29 cellular contexts compared by ENCODE assay signal in the genomic region with DNA sequence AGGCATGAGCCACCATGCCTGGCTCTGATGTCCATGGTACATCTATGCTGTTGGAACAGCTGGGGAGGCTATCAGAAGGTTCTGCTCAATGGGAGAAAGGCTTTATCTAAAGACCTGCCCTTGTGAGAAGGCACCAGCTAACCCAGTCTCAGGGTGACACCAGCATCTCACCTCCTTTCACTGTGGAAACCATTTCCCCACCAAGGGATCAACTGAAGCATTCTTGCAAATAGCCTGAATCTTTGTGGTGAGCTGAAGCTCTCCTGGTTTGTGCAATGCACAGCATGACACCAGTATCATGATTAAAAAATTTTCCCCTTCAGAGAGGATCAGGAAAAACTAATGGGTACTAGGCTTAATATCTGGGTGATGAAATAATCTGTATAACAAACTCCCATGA. TPM values are rescaled to one million over a fixed set of nuclear protein-coding genes. Genes with fewer than 3 reads are reported as not detected.
A peak's percentile ranks its signal among the peaks of the same experiment; 100 is the strongest.
DNase-seq lines count a peak whose midpoint lies in the region; ATAC-seq and TF ChIP-seq lines count a peak whose summit lies in the region.
"Had no signal": no experiment of that assay in that cellular context is flagged by ENCODE, and none has a peak within 500 bp of the region (broad histone marks: within the 10 kb centered on the region; RNA-seq: fewer than 3 reads in every experiment).

No MANE protein-coding gene starts in this region.

- H3K27me3 Mint-ChIP-seq in activated CD8-positive, alpha-beta T cell treated with anti-CD3 and anti-CD28 coated beads for 36 hours = peaks cover 4% of the 10 kb centered on the region
- H3K27me3 Mint-ChIP-seq in activated CD8-positive, alpha-beta T cell treated with anti-CD3 and anti-CD28 coated beads, Interleukin-2, amount 10 ng/mL, durations not matched to agents 7 days and 5 days (ENCODE audit: low read depth) = peaks cover 9% of the 10 kb centered on the region
- peaks cover 6% of the 10 kb centered on the region for H3K27me3 Mint-ChIP-seq in activated T-helper 1 cell treated with anti-CD3 and anti-CD28 coated beads, Interleukin-12 subunit alpha, Interleukin-12 subunit beta, Interleukin-2, Interleukin-4 antibody, amounts not matched to agents 30 ng/mL and 10 ng/mL and 1 ng/mL, durations not matched to agents 14 hours and 24 hours and 36 hours (ENCODE audit: insufficient read depth)
- H3K27me3 Mint-ChIP-seq in effector memory CD8-positive, alpha-beta T cell = no peaks in the 10 kb centered on the region
- H3K27me3 Mint-ChIP-seq in natural killer cell treated with Interleukin-12 subunit alpha and Interleukin-12 subunit beta and Interleukin-15 and Interleukin-18, amount 100 ng/mL, for 72 hours = no peaks in the 10 kb centered on the region

- H3K4me1 Mint-ChIP-seq in activated CD8-positive, alpha-beta T cell treated with anti-CD3 and anti-CD28 coated beads for 36 hours (ENCODE audit: low read depth) = peaks cover 54% of the 10 kb centered on the region
- peaks cover 32% of the 10 kb centered on the region for H3K4me1 Mint-ChIP-seq in activated CD8-positive, alpha-beta T cell treated with anti-CD3 and anti-CD28 coated beads, Interleukin-2, amount 10 ng/mL, durations not matched to agents 7 days and 5 days (ENCODE audit: low read depth)
- H3K4me1 Mint-ChIP-seq in activated T-helper 1 cell treated with anti-CD3 and anti-CD28 coated beads, Interleukin-12 subunit alpha, Interleukin-12 subunit beta, Interleukin-2, Interleukin-4 antibody, amounts not matched to agents 30 ng/mL and 10 ng/mL and 1 ng/mL, durations not matched to agents 14 hours and 24 hours and 36 hours (ENCODE audit: low read depth) = peaks cover 26% of the 10 kb centered on the region
- H3K4me1 Mint-ChIP-seq in effector memory CD8-positive, alpha-beta T cell (ENCODE audit: low read depth in 2 of 2) = peaks cover 61 to 76% of the 10 kb centered on the region in 2 donors
- H3K4me1 Mint-ChIP-seq in natural killer cell treated with Interleukin-12 subunit alpha and Interleukin-12 subunit beta and Interleukin-15 and Interleukin-18, amount 100 ng/mL, for 72 hours (ENCODE audit: low read depth in 2 of 2) = peaks cover 72 to 95% of the 10 kb centered on the region in 2 donors

- no peak for DNase-seq in activated CD8-positive, alpha-beta T cell treated with anti-CD3 and anti-CD28 coated beads for 36 hours
- no peak for DNase-seq in activated CD8-positive, alpha-beta T cell treated with anti-CD3 and anti-CD28 coated beads, Interleukin-2, amount 10 ng/mL, durations not matched to agents 7 days and 5 days
- DNase-seq in activated T-helper 1 cell treated with anti-CD3 and anti-CD28 coated beads, Interleukin-12 subunit alpha, Interleukin-12 subunit beta, Interleukin-2, Interleukin-4 antibody, amounts not matched to agents 30 ng/mL and 10 ng/mL and 1 ng/mL, durations not matched to agents 14 hours and 24 hours and 36 hours (ENCODE audit: low spot score) = no peak
- no peak for DNase-seq in effector memory CD8-positive, alpha-beta T cell
- DNase-seq in natural killer cell treated with Interleukin-12 subunit alpha and Interleukin-12 subunit beta and Interleukin-15 and Interleukin-18, amount 100 ng/mL, for 72 hours (ENCODE audit: low spot score) = peak; percentile 81
- no peak for DNase-seq in nucleus accumbens (lab: John Stamatoyannopoulos, UW)
- DNase-seq: 8988T, ACHN, BE2C, Calu3, DND-41, H7, IMR-90, KG1, MG63, NCI-H1092, NCI-H1417 treated with DMSO at 0.1 percent for 48 hours, NCI-H1694 treated with DMSO at 0.1 percent for 48 hours, NCI-H2081, NCI-H2171, NCI-H226, NCI-H510A, NCI-H69, RPMI8226, SHP77 had no signal

- H3K9me3 Mint-ChIP-seq in activated CD8-positive, alpha-beta T cell treated with anti-CD3 and anti-CD28 coated beads for 36 hours = no peaks in the 10 kb centered on the region
- H3K9me3 Mint-ChIP-seq in activated CD8-positive, alpha-beta T cell treated with anti-CD3 and anti-CD28 coated beads, Interleukin-2, amount 10 ng/mL, durations not matched to agents 7 days and 5 days (ENCODE audit: insufficient read depth) = no peaks in the 10 kb centered on the region
- H3K9me3 Mint-ChIP-seq in activated T-helper 1 cell treated with anti-CD3 and anti-CD28 coated beads, Interleukin-12 subunit alpha, Interleukin-12 subunit beta, Interleukin-2, Interleukin-4 antibody, amounts not matched to agents 30 ng/mL and 10 ng/mL and 1 ng/mL, durations not matched to agents 14 hours and 24 hours and 36 hours = no peaks in the 10 kb centered on the region
- H3K9me3 Mint-ChIP-seq in effector memory CD8-positive, alpha-beta T cell = no peaks in the 10 kb centered on the region
- H3K9me3 Mint-ChIP-seq in natural killer cell treated with Interleukin-12 subunit alpha and Interleukin-12 subunit beta and Interleukin-15 and Interleukin-18, amount 100 ng/mL, for 72 hours = peaks cover 3% of the 10 kb centered on the region
- H3K9me3 Mint-ChIP-seq: CD14-positive monocyte had no signal

- peak overlapping the region; percentile 39 for H3K27ac Mint-ChIP-seq in activated CD8-positive, alpha-beta T cell treated with anti-CD3 and anti-CD28 coated beads for 36 hours
- no peak overlapping the region for H3K27ac Mint-ChIP-seq in activated CD8-positive, alpha-beta T cell treated with anti-CD3 and anti-CD28 coated beads, Interleukin-2, amount 10 ng/mL, durations not matched to agents 7 days and 5 days
- peak overlapping the region; percentile 36 for H3K27ac Mint-ChIP-seq in activated T-helper 1 cell treated with anti-CD3 and anti-CD28 coated beads, Interleukin-12 subunit alpha, Interleukin-12 subunit beta, Interleukin-2, Interleukin-4 antibody, amounts not matched to agents 30 ng/mL and 10 ng/mL and 1 ng/mL, durations not matched to agents 14 hours and 24 hours and 36 hours
- peak overlapping the region; percentile 89 to 93 for H3K27ac Mint-ChIP-seq in effector memory CD8-positive, alpha-beta T cell
- peak overlapping the region; percentile 92 to 98 for H3K27ac Mint-ChIP-seq in natural killer cell treated with Interleukin-12 subunit alpha and Interleukin-12 subunit beta and Interleukin-15 and Interleukin-18, amount 100 ng/mL, for 72 hours

- no peak overlapping the region for H3K4me3 Mint-ChIP-seq in activated CD8-positive, alpha-beta T cell treated with anti-CD3 and anti-CD28 coated beads for 36 hours
- no peak overlapping the region for H3K4me3 Mint-ChIP-seq in activated CD8-positive, alpha-beta T cell treated with anti-CD3 and anti-CD28 coated beads, Interleukin-2, amount 10 ng/mL, durations not matched to agents 7 days and 5 days
- no peak overlapping the region for H3K4me3 Mint-ChIP-seq in activated T-helper 1 cell treated with anti-CD3 and anti-CD28 coated beads, Interleukin-12 subunit alpha, Interleukin-12 subunit beta, Interleukin-2, Interleukin-4 antibody, amounts not matched to agents 30 ng/mL and 10 ng/mL and 1 ng/mL, durations not matched to agents 14 hours and 24 hours and 36 hours
- peak overlapping the region; percentile 27 to 53 for H3K4me3 Mint-ChIP-seq in effector memory CD8-positive, alpha-beta T cell
- peak overlapping the region; percentile 72 for H3K4me3 Mint-ChIP-seq in natural killer cell treated with Interleukin-12 subunit alpha and Interleukin-12 subunit beta and Interleukin-15 and Interleukin-18, amount 100 ng/mL, for 72 hours
- H3K4me3 Mint-ChIP-seq: CD14-positive monocyte had no signal

- CTCF ChIA-PET in activated CD8-positive, alpha-beta T cell treated with anti-CD3 and anti-CD28 coated beads for 36 hours (lab: Charles Lee) = interaction anchor here (1.1 to 10.2 kb wide), 6 partner anchors 8 to 100 kb away, joined by 3 to 85 read pairs (median 4); no protein-coding TSS in a partner anchor
- CTCF ChIA-PET in activated CD8-positive, alpha-beta T cell treated with anti-CD3 and anti-CD28 coated beads, Interleukin-2, amount 10 ng/mL, durations not matched to agents 7 days and 5 days (lab: Charles Lee) = interaction anchor here (0.7 to 11.3 kb wide), 3 partner anchors 79 to 154 kb away, joined by 3 to 105 read pairs (median 22); no protein-coding TSS in a partner anchor

- no peak for ATAC-seq in activated CD8-positive, alpha-beta T cell treated with anti-CD3 and anti-CD28 coated beads for 36 hours
- ATAC-seq in activated CD8-positive, alpha-beta T cell treated with anti-CD3 and anti-CD28 coated beads, Interleukin-2, amount 10 ng/mL, durations not matched to agents 7 days and 5 days = no peak
- ATAC-seq in effector memory CD8-positive, alpha-beta T cell (replicated peaks) = no peak
- ATAC-seq in natural killer cell treated with Interleukin-12 subunit alpha and Interleukin-12 subunit beta and Interleukin-15 and Interleukin-18, amount 100 ng/mL, for 72 hours = peak; percentile 29 to 61
- ATAC-seq in HG03175 (IDR thresholded peaks at IDR 0.05; ENCODE audit: unreplicated experiment) (no peak), HG02623 (IDR thresholded peaks at IDR 0.05; ENCODE audit: unreplicated experiment) (no peak)

- POLR2A ChIA-PET in activated CD8-positive, alpha-beta T cell treated with anti-CD3 and anti-CD28 coated beads for 36 hours (lab: Charles Lee) = no interaction called here
- POLR2A ChIA-PET in activated CD8-positive, alpha-beta T cell treated with anti-CD3 and anti-CD28 coated beads, Interleukin-2, amount 10 ng/mL, durations not matched to agents 7 days and 5 days (lab: Charles Lee) = interaction anchor here (0.6 kb wide), 2 partner anchors 189 to 530 kb away, joined by 3 read pairs; a partner anchor contains a TSS

- intact Hi-C loops in activated CD8-positive, alpha-beta T cell treated with anti-CD3 and anti-CD28 coated beads for 36 hours (cut with micrococcal nuclease) = no loop called here
- intact Hi-C loops in activated T-helper 1 cell treated with anti-CD3 and anti-CD28 coated beads, Interleukin-12 subunit alpha, Interleukin-12 subunit beta, Interleukin-2, Interleukin-4 antibody, amounts not matched to agents 30 ng/mL and 10 ng/mL and 1 ng/mL, durations not matched to agents 14 hours and 24 hours and 36 hours (cut with micrococcal nuclease) = no loop called here

- TF ChIP-seq CTCF in activated CD8-positive, alpha-beta T cell treated with anti-CD3 and anti-CD28 coated beads for 36 hours (IDR thresholded peaks at IDR 0.05) = no peak

- H3K36me3 Mint-ChIP-seq in activated CD8-positive, alpha-beta T cell treated with anti-CD3 and anti-CD28 coated beads for 36 hours (ENCODE audit: low read depth) = no peaks in the 10 kb centered on the region
- no peaks in the 10 kb centered on the region for H3K36me3 Mint-ChIP-seq in activated CD8-positive, alpha-beta T cell treated with anti-CD3 and anti-CD28 coated beads, Interleukin-2, amount 10 ng/mL, durations not matched to agents 7 days and 5 days (ENCODE audit: low read depth)
- no peaks in the 10 kb centered on the region for H3K36me3 Mint-ChIP-seq in activated T-helper 1 cell treated with anti-CD3 and anti-CD28 coated beads, Interleukin-12 subunit alpha, Interleukin-12 subunit beta, Interleukin-2, Interleukin-4 antibody, amounts not matched to agents 30 ng/mL and 10 ng/mL and 1 ng/mL, durations not matched to agents 14 hours and 24 hours and 36 hours (ENCODE audit: low read depth)
- peaks cover 5% of the 10 kb centered on the region for H3K36me3 Mint-ChIP-seq in effector memory CD8-positive, alpha-beta T cell (ENCODE audit: insufficient read depth)
- H3K36me3 Mint-ChIP-seq in natural killer cell treated with Interleukin-12 subunit alpha and Interleukin-12 subunit beta and Interleukin-15 and Interleukin-18, amount 100 ng/mL, for 72 hours = peaks cover 11% of the 10 kb centered on the region
- H3K36me3 Mint-ChIP-seq: CD14-positive monocyte had no signal

RNA-seq across cellular contexts. Expression of a gene that starts 5.1 kb away (rescaled TPM):
- not detected for total RNA-seq in activated CD8-positive, alpha-beta T cell treated with anti-CD3 and anti-CD28 coated beads for 36 hours
- total RNA-seq in activated CD8-positive, alpha-beta T cell treated with anti-CD3 and anti-CD28 coated beads, Interleukin-2, amount 10 ng/mL, durations not matched to agents 7 days and 5 days = not detected
- total RNA-seq in activated T-helper 1 cell treated with anti-CD3 and anti-CD28 coated beads, Interleukin-12 subunit alpha, Interleukin-12 subunit beta, Interleukin-2, Interleukin-4 antibody, amounts not matched to agents 30 ng/mL and 10 ng/mL and 1 ng/mL, durations not matched to agents 14 hours and 24 hours and 36 hours = not detected in 2 replicates
- total RNA-seq in natural killer cell treated with Interleukin-12 subunit alpha and Interleukin-12 subunit beta and Interleukin-15 and Interleukin-18, amount 100 ng/mL, for 72 hours = not detected
- total RNA-seq: Calu3, H7, IMR-90 had no signal

RNA-seq across cellular contexts. Expression of a gene that starts 20.8 kb away (rescaled TPM):
- total RNA-seq in activated CD8-positive, alpha-beta T cell treated with anti-CD3 and anti-CD28 coated beads for 36 hours = 100 to 1,000 TPM; 230 to 253 TPM
- total RNA-seq in activated CD8-positive, alpha-beta T cell treated with anti-CD3 and anti-CD28 coated beads, Interleukin-2, amount 10 ng/mL, durations not matched to agents 7 days and 5 days = 1 to 10 TPM; 4.2 to 5.1 TPM
- 1,244 and 1,261 TPM in 2 replicates for total RNA-seq in activated T-helper 1 cell treated with anti-CD3 and anti-CD28 coated beads, Interleukin-12 subunit alpha, Interleukin-12 subunit beta, Interleukin-2, Interleukin-4 antibody, amounts not matched to agents 30 ng/mL and 10 ng/mL and 1 ng/mL, durations not matched to agents 14 hours and 24 hours and 36 hours
- total RNA-seq in natural killer cell treated with Interleukin-12 subunit alpha and Interleukin-12 subunit beta and Interleukin-15 and Interleukin-18, amount 100 ng/mL, for 72 hours = 1,000 to 10,000 TPM; 2,440 to 2,619 TPM
- total RNA-seq: Calu3, H7, IMR-90 had no signal

RNA-seq across cellular contexts. Expression of a gene that starts 34.5 kb away (rescaled TPM):
- total RNA-seq in activated CD8-positive, alpha-beta T cell treated with anti-CD3 and anti-CD28 coated beads for 36 hours = 100 to 1,000 TPM; 287 to 290 TPM
- 1 to 10 TPM; 6.5 to 6.7 TPM for total RNA-seq in activated CD8-positive, alpha-beta T cell treated with anti-CD3 and anti-CD28 coated beads, Interleukin-2, amount 10 ng/mL, durations not matched to agents 7 days and 5 days
- total RNA-seq in activated T-helper 1 cell treated with anti-CD3 and anti-CD28 coated beads, Interleukin-12 subunit alpha, Interleukin-12 subunit beta, Interleukin-2, Interleukin-4 antibody, amounts not matched to agents 30 ng/mL and 10 ng/mL and 1 ng/mL, durations not matched to agents 14 hours and 24 hours and 36 hours = 1,230 and 1,243 TPM in 2 replicates
- 100 to 1,000 TPM; 379 to 582 TPM for total RNA-seq in natural killer cell treated with Interleukin-12 subunit alpha and Interleukin-12 subunit beta and Interleukin-15 and Interleukin-18, amount 100 ng/mL, for 72 hours
- total RNA-seq: Calu3, H7, IMR-90, SK-MEL-5 had no signal

RNA-seq across cellular contexts. Expression of a gene that starts 51.4 kb away (rescaled TPM):
- total RNA-seq in activated CD8-positive, alpha-beta T cell treated with anti-CD3 and anti-CD28 coated beads for 36 hours = not detected
- total RNA-seq in activated CD8-positive, alpha-beta T cell treated with anti-CD3 and anti-CD28 coated beads, Interleukin-2, amount 10 ng/mL, durations not matched to agents 7 days and 5 days = not detected
- total RNA-seq in activated T-helper 1 cell treated with anti-CD3 and anti-CD28 coated beads, Interleukin-12 subunit alpha, Interleukin-12 subunit beta, Interleukin-2, Interleukin-4 antibody, amounts not matched to agents 30 ng/mL and 10 ng/mL and 1 ng/mL, durations not matched to agents 14 hours and 24 hours and 36 hours = not detected in 2 replicates
- 1 to 10 TPM in 1 of 2 donors, not detected in 1; 1.7 TPM for total RNA-seq in natural killer cell treated with Interleukin-12 subunit alpha and Interleukin-12 subunit beta and Interleukin-15 and Interleukin-18, amount 100 ng/mL, for 72 hours
- total RNA-seq: Calu3, H7, IMR-90, SK-MEL-5 had no signal

Comparison
In these comparisons a context has a peak if more than half of its experiments do, and no peak if none do; other contexts are left out.
1. RNA of a gene that starts 20.8 kb away (total RNA-seq): 2,440 to 2,619 TPM in natural killer cell treated with Interleukin-12 subunit alpha and Interleukin-12 subunit beta and Interleukin-15 and Interleukin-18, amount 100 ng/mL, for 72 hours, 1,244 to 1,261 TPM in activated T-helper 1 cell treated with anti-CD3 and anti-CD28 coated beads, Interleukin-12 subunit alpha, Interleukin-12 subunit beta, Interleukin-2, Interleukin-4 antibody, amounts not matched to agents 30 ng/mL and 10 ng/mL and 1 ng/mL, durations not matched to agents 14 hours and 24 hours and 36 hours and 230 to 253 TPM in activated CD8-positive, alpha-beta T cell treated with anti-CD3 and anti-CD28 coated beads for 36 hours; 4.2 to 5.1 TPM in activated CD8-positive, alpha-beta T cell treated with anti-CD3 and anti-CD28 coated beads, Interleukin-2, amount 10 ng/mL, durations not matched to agents 7 days and 5 days; every median in the first group is over 10 times any median in the second.
2. RNA of a gene that starts 34.5 kb away (total RNA-seq): 1,230 to 1,243 TPM in activated T-helper 1 cell treated with anti-CD3 and anti-CD28 coated beads, Interleukin-12 subunit alpha, Interleukin-12 subunit beta, Interleukin-2, Interleukin-4 antibody, amounts not matched to agents 30 ng/mL and 10 ng/mL and 1 ng/mL, durations not matched to agents 14 hours and 24 hours and 36 hours, 379 to 582 TPM in natural killer cell treated with Interleukin-12 subunit alpha and Interleukin-12 subunit beta and Interleukin-15 and Interleukin-18, amount 100 ng/mL, for 72 hours and 287 to 290 TPM in activated CD8-positive, alpha-beta T cell treated with anti-CD3 and anti-CD28 coated beads for 36 hours; 6.5 to 6.7 TPM in activated CD8-positive, alpha-beta T cell treated with anti-CD3 and anti-CD28 coated beads, Interleukin-2, amount 10 ng/mL, durations not matched to agents 7 days and 5 days; every median in the first group is over 10 times any median in the second.
3. ATAC-seq: peak in natural killer cell treated with Interleukin-12 subunit alpha and Interleukin-12 subunit beta and Interleukin-15 and Interleukin-18, amount 100 ng/mL, for 72 hours (2 of 2); none in activated CD8-positive, alpha-beta T cell treated with anti-CD3 and anti-CD28 coated beads for 36 hours (single experiment), activated CD8-positive, alpha-beta T cell treated with anti-CD3 and anti-CD28 coated beads, Interleukin-2, amount 10 ng/mL, durations not matched to agents 7 days and 5 days (single experiment), effector memory CD8-positive, alpha-beta T cell (single experiment), HG03175 (single experiment) and HG02623 (single experiment).
4. H3K4me3 Mint-ChIP-seq: peak in effector memory CD8-positive, alpha-beta T cell (2 of 2) and natural killer cell treated with Interleukin-12 subunit alpha and Interleukin-12 subunit beta and Interleukin-15 and Interleukin-18, amount 100 ng/mL, for 72 hours (single experiment); none in activated CD8-positive, alpha-beta T cell treated with anti-CD3 and anti-CD28 coated beads for 36 hours (single experiment), activated CD8-positive, alpha-beta T cell treated with anti-CD3 and anti-CD28 coated beads, Interleukin-2, amount 10 ng/mL, durations not matched to agents 7 days and 5 days (single experiment) and activated T-helper 1 cell treated with anti-CD3 and anti-CD28 coated beads, Interleukin-12 subunit alpha, Interleukin-12 subunit beta, Interleukin-2, Interleukin-4 antibody, amounts not matched to agents 30 ng/mL and 10 ng/mL and 1 ng/mL, durations not matched to agents 14 hours and 24 hours and 36 hours (single experiment).